Comparison of ENCODE assay signal across 1 cellular context in genomic region chr16:50467943-50468748, GRCh38.
TF ChIP-seq lines count a peak whose summit lies in the region.

No MANE protein-coding gene starts in this region.

TF ChIP-seq in HepG2, 621 proteins besides CTCF, POLR2A, EP300 and RAD21 (continued from another document and continues in another):
- TF ChIP-seq NONO (IDR thresholded peaks at IDR 0.05) (no peak), NONO (CRISPR knock-in tag; conservative IDR thresholded peaks at IDR 0.05) (peak; percentile 61; the same call in 1 of the 2 replicates), RXRB (CRISPR knock-in tag; IDR thresholded peaks at IDR 0.05; ENCODE audit: borderline replicate concordance) (peak; percentile 96), CCAR2 (optimal IDR thresholded peaks at IDR 0.05; ENCODE audit: low read depth, low read length) (no peak), SMAD9 (CRISPR knock-in tag; IDR thresholded peaks at IDR 0.05) (no peak), MLLT10 (CRISPR knock-in tag; IDR thresholded peaks at IDR 0.05) (no peak), TERF1 (CRISPR knock-in tag; IDR thresholded peaks at IDR 0.05) (0 out of 2 replicates have a peak, but pooled peaks have one; percentile 11), SOX13 (IDR thresholded peaks at IDR 0.05) (peak; percentile 11; the same call in 1 of the 2 replicates), SOX13 (CRISPR knock-in tag; conservative IDR thresholded peaks at IDR 0.05 in 1 of 2, IDR thresholded peaks at IDR 0.05 in 1 of 2) (peak in 1 of 2 experiments; percentile 78; a peak in 2 of 4 replicates), POLR2G (IDR thresholded peaks at IDR 0.05; ENCODE audit: low read depth, low read length) (peak; percentile 81), RBM22 (optimal IDR thresholded peaks at IDR 0.05; ENCODE audit: low read length) (no peak), ZNF407 (CRISPR knock-in tag; IDR thresholded peaks at IDR 0.05; ENCODE audit: not compliant biosample characterization) (no peak), ZBTB7B (CRISPR knock-in tag; IDR thresholded peaks at IDR 0.05) (peak; percentile 73; the same call in 1 of the 2 replicates), ZNF160 (CRISPR knock-in tag; IDR thresholded peaks at IDR 0.05) (no peak; the same call in 1 of the 2 replicates), SIN3A (IDR thresholded peaks at IDR 0.05; ENCODE audit: borderline replicate concordance, low read depth, low read length) (no peak), ZNF607 (CRISPR knock-in tag; IDR thresholded peaks at IDR 0.05; ENCODE audit: borderline replicate concordance) (no peak; the same call in 1 of the 2 replicates), KLF15 (CRISPR knock-in tag; IDR thresholded peaks at IDR 0.05; ENCODE audit: borderline replicate concordance) (no peak; the same call in 1 of the 2 replicates), ZSCAN9 (CRISPR knock-in tag; IDR thresholded peaks at IDR 0.05; ENCODE audit: borderline replicate concordance) (peak; percentile 52; the same call in 1 of the 2 replicates), KDM3A (CRISPR knock-in tag; IDR thresholded peaks at IDR 0.05; ENCODE audit: low read depth) (no peak), TBX2 (CRISPR knock-in tag; IDR thresholded peaks at IDR 0.05; ENCODE audit: borderline replicate concordance) (peak; percentile 97), ZC3H13 (CRISPR knock-in tag; IDR thresholded peaks at IDR 0.05) (no peak), YEATS2 (CRISPR knock-in tag; IDR thresholded peaks at IDR 0.05; ENCODE audit: borderline replicate concordance) (peak; percentile 31; the same call in 1 of the 2 replicates), ONECUT2 (CRISPR knock-in tag; IDR thresholded peaks at IDR 0.05) (no peak), ZNF543 (CRISPR knock-in tag; IDR thresholded peaks at IDR 0.05) (peak; percentile 82), TBL1XR1 (IDR thresholded peaks at IDR 0.05; ENCODE audit: borderline replicate concordance, low read length, partially characterized antibody) (peak; percentile 59), ZFP91 (CRISPR knock-in tag; IDR thresholded peaks at IDR 0.05; ENCODE audit: borderline replicate concordance) (peak; percentile 83), TEAD2 (CRISPR knock-in tag; IDR thresholded peaks at IDR 0.05) (no peak), ZNF503 (CRISPR knock-in tag; IDR thresholded peaks at IDR 0.05) (peak; percentile 92), DPF2 (CRISPR knock-in tag; IDR thresholded peaks at IDR 0.05; ENCODE audit: borderline replicate concordance, low read depth) (no peak; the same call in 1 of the 2 replicates), U2AF1 (optimal IDR thresholded peaks at IDR 0.05; ENCODE audit: low read depth, low read length) (no peak), WIZ (CRISPR knock-in tag; IDR thresholded peaks at IDR 0.05) (no peak), ETS1 (CRISPR knock-in tag; IDR thresholded peaks at IDR 0.05) (no peak), ZNF773 (CRISPR knock-in tag; IDR thresholded peaks at IDR 0.05; ENCODE audit: borderline replicate concordance) (peak; percentile 56; the same call in 1 of the 2 replicates), CREBL2 (CRISPR knock-in tag; IDR thresholded peaks at IDR 0.05; ENCODE audit: borderline replicate concordance) (no peak), EEA1 (CRISPR knock-in tag; IDR thresholded peaks at IDR 0.05; ENCODE audit: borderline replicate concordance) (0 out of 2 replicates have a peak, but pooled peaks have one; percentile 30), ZNF414 (CRISPR knock-in tag; IDR thresholded peaks at IDR 0.05) (no peak; the same call in 1 of the 2 replicates), HNF1A (IDR thresholded peaks at IDR 0.05; ENCODE audit: low read depth) (0 out of 2 replicates have a peak, but pooled peaks have one; percentile 23), HNF1A (CRISPR knock-in tag; IDR thresholded peaks at IDR 0.05; ENCODE audit: borderline replicate concordance) (no peak; the same call in none of the 2 replicates)
